ENCODE assay signal across 24 cellular contexts in the genomic region with DNA sequence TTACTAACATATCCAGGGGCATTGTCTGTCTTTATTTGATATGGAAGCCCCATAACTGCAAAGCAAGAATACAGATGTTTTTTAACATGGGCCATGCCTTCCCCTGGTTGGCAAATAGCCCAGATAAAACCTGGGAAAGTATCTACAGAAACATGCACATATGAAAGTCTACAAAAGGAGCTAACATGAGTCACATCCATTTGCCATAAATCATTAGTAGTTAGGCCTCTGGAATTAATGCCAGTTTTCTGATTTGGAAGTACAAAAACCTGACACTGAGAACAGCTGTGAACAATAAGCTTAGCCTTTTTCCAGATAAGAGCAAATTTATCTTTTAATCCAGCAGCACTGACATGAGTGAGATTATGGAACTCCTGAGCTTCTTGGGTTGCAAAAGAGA.
A peak's percentile ranks its signal among the peaks of the same experiment; 100 is the strongest.
DNase-seq lines count a peak whose midpoint lies in the region; ATAC-seq, FAIRE-seq and TF ChIP-seq lines count a peak whose summit lies in the region.
"Had no signal": no experiment of that assay in that cellular context is flagged by ENCODE, and none has a peak within 500 bp of the region (broad histone marks: within the 10 kb centered on the region; RNA-seq: fewer than 3 reads in every experiment).

No MANE protein-coding gene starts in this region.

- no peak for FAIRE-seq in urothelium cell line (lab: Jason Lieb, UNC)
- FAIRE-seq: GM12891, HTR-8/SVneo had no signal

- ATAC-seq in foreskin keratinocyte (no peak), SK-N-SH treated with all-trans-retinoic acid at 6 μM for 48 hours (no peak), GM21529 (IDR thresholded peaks at IDR 0.05; ENCODE audit: unreplicated experiment) (no peak)
- ATAC-seq: T-cell had no signal

- no peaks in the 10 kb centered on the region for H3K4me1 ChIP-seq in foreskin keratinocyte

- no peak overlapping the region for H3K27ac ChIP-seq in foreskin keratinocyte
- H3K27ac ChIP-seq: HL-60 had no signal

- no peak for TF ChIP-seq CTCF in foreskin keratinocyte (conservative IDR thresholded peaks at IDR 0.05)

- H3K27me3 ChIP-seq in foreskin keratinocyte: no peaks in the 10 kb centered on the region

- peak; percentile 3 for DNase-seq in HT-29 (ENCODE audit: low spot score)
- peak; percentile 1 for DNase-seq in RPMI7951 (ENCODE audit: low read depth)
- peak; percentile 2 to 75 for DNase-seq in foreskin keratinocyte
- DNase-seq in urothelium cell line (ENCODE audit: low spot score): peak; percentile 2
- no peak for DNase-seq in ecto neural progenitor cell (ENCODE audit: low spot score)
- DNase-seq: CD4-positive, CD25-positive, alpha-beta regulatory T cell; COR-L47; DMS 273 treated with DMSO at 0.1 percent for 48 hours; DND-41; GOT3; HCEC 1CT; KG1; MV-4-11; NCI-H1105 treated with DMSO at 0.1 percent for 48 hours; NCI-H2029 treated with DMSO at 0.1 percent for 48 hours; NCI-H446; NCI-H526 treated with DMSO at 0.1 percent for 48 hours; SIG-M5; T-cell had no signal

TF ChIP-seq in SK-N-SH treated with all-trans-retinoic acid at 6 μM for 48 hours, 23 proteins besides CTCF, POLR2A, EP300 and RAD21:
- TF ChIP-seq BACH2 (CRISPR knock-in tag; IDR thresholded peaks at IDR 0.05; ENCODE audit: borderline replicate concordance) (no peak), ESRRG (CRISPR knock-in tag; IDR thresholded peaks at IDR 0.05) (no peak), ZFP3 (CRISPR knock-in tag; IDR thresholded peaks at IDR 0.05) (no peak), ZNF565 (CRISPR knock-in tag; conservative IDR thresholded peaks at IDR 0.05; ENCODE audit: low read depth) (no peak), RARB (CRISPR knock-in tag; IDR thresholded peaks at IDR 0.05) (no peak), ISL1 (CRISPR knock-in tag; IDR thresholded peaks at IDR 0.05) (no peak), ARNTL (CRISPR knock-in tag; IDR thresholded peaks at IDR 0.05; ENCODE audit: borderline replicate concordance, low read depth) (no peak), ZNF70 (CRISPR knock-in tag; IDR thresholded peaks at IDR 0.05) (no peak), ZNF8 (CRISPR knock-in tag; IDR thresholded peaks at IDR 0.05) (no peak), TCF4 (CRISPR knock-in tag; IDR thresholded peaks at IDR 0.05; ENCODE audit: borderline replicate concordance) (no peak), TOX (CRISPR knock-in tag; IDR thresholded peaks at IDR 0.05; ENCODE audit: borderline replicate concordance) (no peak), CSDC2 (CRISPR knock-in tag; IDR thresholded peaks at IDR 0.05) (no peak), ZFP30 (CRISPR knock-in tag; IDR thresholded peaks at IDR 0.05) (no peak), ZC3H10 (CRISPR knock-in tag; IDR thresholded peaks at IDR 0.05) (no peak), SNAI2 (CRISPR knock-in tag; IDR thresholded peaks at IDR 0.05) (no peak)
- TF ChIP-seq, protein P1, sequence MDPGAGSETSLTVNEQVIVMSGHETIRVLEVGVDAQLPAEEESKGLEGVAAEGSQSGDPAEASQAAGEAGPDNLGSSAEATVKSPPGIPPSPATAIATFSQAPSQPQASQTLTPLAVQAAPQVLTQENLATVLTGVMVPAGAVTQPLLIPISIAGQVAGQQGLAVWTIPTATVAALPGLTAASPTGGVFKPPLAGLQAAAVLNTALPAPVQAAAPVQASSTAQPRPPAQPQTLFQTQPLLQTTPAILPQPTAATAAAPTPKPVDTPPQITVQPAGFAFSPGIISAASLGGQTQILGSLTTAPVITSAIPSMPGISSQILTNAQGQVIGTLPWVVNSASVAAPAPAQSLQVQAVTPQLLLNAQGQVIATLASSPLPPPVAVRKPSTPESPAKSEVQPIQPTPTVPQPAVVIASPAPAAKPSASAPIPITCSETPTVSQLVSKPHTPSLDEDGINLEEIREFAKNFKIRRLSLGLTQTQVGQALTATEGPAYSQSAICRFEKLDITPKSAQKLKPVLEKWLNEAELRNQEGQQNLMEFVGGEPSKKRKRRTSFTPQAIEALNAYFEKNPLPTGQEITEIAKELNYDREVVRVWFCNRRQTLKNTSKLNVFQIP (CRISPR knock-in tag; IDR thresholded peaks at IDR 0.05; ENCODE audit: borderline replicate concordance, low read depth): no peak
- TF ChIP-seq, protein P2, sequence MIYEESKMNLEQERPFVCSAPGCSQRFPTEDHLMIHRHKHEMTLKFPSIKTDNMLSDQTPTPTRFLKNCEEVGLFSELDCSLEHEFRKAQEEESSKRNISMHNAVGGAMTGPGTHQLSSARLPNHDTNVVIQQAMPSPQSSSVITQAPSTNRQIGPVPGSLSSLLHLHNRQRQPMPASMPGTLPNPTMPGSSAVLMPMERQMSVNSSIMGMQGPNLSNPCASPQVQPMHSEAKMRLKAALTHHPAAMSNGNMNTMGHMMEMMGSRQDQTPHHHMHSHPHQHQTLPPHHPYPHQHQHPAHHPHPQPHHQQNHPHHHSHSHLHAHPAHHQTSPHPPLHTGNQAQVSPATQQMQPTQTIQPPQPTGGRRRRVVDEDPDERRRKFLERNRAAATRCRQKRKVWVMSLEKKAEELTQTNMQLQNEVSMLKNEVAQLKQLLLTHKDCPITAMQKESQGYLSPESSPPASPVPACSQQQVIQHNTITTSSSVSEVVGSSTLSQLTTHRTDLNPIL (CRISPR knock-in tag; IDR thresholded peaks at IDR 0.05; ENCODE audit: low read depth): no peak
- TF ChIP-seq, protein P3, sequence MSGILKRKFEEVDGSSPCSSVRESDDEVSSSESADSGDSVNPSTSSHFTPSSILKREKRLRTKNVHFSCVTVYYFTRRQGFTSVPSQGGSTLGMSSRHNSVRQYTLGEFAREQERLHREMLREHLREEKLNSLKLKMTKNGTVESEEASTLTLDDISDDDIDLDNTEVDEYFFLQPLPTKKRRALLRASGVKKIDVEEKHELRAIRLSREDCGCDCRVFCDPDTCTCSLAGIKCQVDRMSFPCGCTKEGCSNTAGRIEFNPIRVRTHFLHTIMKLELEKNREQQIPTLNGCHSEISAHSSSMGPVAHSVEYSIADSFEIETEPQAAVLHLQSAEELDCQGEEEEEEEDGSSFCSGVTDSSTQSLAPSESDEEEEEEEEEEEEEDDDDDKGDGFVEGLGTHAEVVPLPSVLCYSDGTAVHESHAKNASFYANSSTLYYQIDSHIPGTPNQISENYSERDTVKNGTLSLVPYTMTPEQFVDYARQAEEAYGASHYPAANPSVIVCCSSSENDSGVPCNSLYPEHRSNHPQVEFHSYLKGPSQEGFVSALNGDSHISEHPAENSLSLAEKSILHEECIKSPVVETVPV (CRISPR knock-in tag; IDR thresholded peaks at IDR 0.05): no peak
- TF ChIP-seq, protein P4, sequence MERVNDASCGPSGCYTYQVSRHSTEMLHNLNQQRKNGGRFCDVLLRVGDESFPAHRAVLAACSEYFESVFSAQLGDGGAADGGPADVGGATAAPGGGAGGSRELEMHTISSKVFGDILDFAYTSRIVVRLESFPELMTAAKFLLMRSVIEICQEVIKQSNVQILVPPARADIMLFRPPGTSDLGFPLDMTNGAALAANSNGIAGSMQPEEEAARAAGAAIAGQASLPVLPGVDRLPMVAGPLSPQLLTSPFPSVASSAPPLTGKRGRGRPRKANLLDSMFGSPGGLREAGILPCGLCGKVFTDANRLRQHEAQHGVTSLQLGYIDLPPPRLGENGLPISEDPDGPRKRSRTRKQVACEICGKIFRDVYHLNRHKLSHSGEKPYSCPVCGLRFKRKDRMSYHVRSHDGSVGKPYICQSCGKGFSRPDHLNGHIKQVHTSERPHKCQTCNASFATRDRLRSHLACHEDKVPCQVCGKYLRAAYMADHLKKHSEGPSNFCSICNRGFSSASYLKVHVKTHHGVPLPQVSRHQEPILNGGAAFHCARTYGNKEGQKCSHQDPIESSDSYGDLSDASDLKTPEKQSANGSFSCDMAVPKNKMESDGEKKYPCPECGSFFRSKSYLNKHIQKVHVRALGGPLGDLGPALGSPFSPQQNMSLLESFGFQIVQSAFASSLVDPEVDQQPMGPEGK (CRISPR knock-in tag; IDR thresholded peaks at IDR 0.05; ENCODE audit: borderline replicate concordance): no peak
- TF ChIP-seq, protein P5, sequence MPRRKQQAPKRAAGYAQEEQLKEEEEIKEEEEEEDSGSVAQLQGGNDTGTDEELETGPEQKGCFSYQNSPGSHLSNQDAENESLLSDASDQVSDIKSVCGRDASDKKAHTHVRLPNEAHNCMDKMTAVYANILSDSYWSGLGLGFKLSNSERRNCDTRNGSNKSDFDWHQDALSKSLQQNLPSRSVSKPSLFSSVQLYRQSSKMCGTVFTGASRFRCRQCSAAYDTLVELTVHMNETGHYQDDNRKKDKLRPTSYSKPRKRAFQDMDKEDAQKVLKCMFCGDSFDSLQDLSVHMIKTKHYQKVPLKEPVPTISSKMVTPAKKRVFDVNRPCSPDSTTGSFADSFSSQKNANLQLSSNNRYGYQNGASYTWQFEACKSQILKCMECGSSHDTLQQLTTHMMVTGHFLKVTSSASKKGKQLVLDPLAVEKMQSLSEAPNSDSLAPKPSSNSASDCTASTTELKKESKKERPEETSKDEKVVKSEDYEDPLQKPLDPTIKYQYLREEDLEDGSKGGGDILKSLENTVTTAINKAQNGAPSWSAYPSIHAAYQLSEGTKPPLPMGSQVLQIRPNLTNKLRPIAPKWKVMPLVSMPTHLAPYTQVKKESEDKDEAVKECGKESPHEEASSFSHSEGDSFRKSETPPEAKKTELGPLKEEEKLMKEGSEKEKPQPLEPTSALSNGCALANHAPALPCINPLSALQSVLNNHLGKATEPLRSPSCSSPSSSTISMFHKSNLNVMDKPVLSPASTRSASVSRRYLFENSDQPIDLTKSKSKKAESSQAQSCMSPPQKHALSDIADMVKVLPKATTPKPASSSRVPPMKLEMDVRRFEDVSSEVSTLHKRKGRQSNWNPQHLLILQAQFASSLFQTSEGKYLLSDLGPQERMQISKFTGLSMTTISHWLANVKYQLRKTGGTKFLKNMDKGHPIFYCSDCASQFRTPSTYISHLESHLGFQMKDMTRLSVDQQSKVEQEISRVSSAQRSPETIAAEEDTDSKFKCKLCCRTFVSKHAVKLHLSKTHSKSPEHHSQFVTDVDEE (CRISPR knock-in tag; IDR thresholded peaks at IDR 0.05): no peak
TF ChIP-seq in SK-N-SH treated with all-trans-retinoic acid at 6 μM for 48 hours: peak in this region for 0.
